ENCODE assay signal across 8 cellular contexts in the genomic region with DNA sequence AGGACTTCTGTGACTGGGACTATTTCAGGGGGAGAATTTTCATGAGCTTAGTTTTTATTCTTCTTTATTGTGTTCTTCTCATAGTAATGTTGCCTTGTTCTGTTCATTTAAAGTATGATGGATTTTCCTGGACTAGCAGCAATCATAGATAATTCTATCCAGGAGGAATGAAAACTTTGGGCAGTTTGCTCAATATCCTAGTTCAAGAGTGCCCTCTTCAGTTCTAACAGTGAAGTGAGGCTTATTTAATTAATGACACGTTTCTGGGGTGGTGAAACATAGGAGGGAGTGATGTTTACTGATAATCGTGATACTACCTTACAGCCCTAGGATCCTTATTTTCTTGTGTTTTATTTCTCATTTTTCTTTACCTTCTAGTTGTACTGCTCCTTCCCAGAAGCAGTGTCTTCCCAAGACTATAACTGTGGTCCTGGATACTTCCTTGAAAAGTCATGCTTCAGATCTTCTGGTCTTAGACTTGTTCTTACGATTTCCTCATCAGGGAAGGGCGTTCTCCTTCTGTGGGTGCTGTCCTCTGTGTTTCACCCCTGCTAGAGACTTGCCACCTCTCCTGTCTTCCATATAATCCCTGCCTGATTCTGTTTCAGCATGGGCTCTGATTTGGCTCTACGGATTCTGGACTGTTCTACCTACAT. TPM values are rescaled to one million over a fixed set of nuclear protein-coding genes. Genes with fewer than 3 reads are reported as not detected.
DNase-seq lines count a peak whose midpoint lies in the region; ATAC-seq and TF ChIP-seq lines count a peak whose summit lies in the region.

No MANE protein-coding gene starts in this region.

- DNase-seq in ACHN (peak; percentile 45), NCI-H2029 (lab: John Stamatoyannopoulos, UW) (peak; percentile 29), MCF 10A (ENCODE audit: unreplicated experiment) (peak; percentile 63), left kidney (ENCODE audit: low read depth, low spot score) (peak; percentile 65), KG1 (lab: John Stamatoyannopoulos, UW) (no peak)

- intact Hi-C loops in MCF 10A (cut with micrococcal nuclease) = loop anchor here (1.0 to 5.0 kb wide), 6 partner anchors 69 to 725 kb away; no protein-coding TSS in a partner anchor

- POLR2A ChIA-PET in MCF 10A (lab: Yijun Ruan, JAX) = no interaction called here

- CTCF ChIA-PET in MCF 10A (lab: Yijun Ruan, JAX) = interaction anchor here (0.6 to 1.1 kb wide), 8 partner anchors 10 to 458 kb away, joined by 3 to 7 read pairs (median 4); no protein-coding TSS in a partner anchor

- H3K4me1 Mint-ChIP-seq in MCF 10A (ENCODE audit: insufficient read depth, unreplicated experiment) = peaks cover 8% of the 10 kb centered on the region

- no peak overlapping the region for H3K27ac Mint-ChIP-seq in MCF 10A (ENCODE audit: low read depth, unreplicated experiment)

- ATAC-seq in HG03432 (IDR thresholded peaks at IDR 0.05; ENCODE audit: unreplicated experiment) = no peak
- ATAC-seq in GM18520 (IDR thresholded peaks at IDR 0.05; ENCODE audit: unreplicated experiment) = no peak

- peaks cover 5% of the 10 kb centered on the region for H3K9me3 Mint-ChIP-seq in MCF 10A (ENCODE audit: unreplicated experiment)

- in situ Hi-C loops in ACHN (cut with HindIII; ENCODE audit: low pct_ligation_motif_present, low pct_unique_long_range_greater_than_20kb, low sequenced_read_pairs) = no loop called here

- no TSS peak for BruUV-seq in MCF 10A (replicated peaks; lab: Mats Ljungman, UMichigan)

- no peaks in the 10 kb centered on the region for H3K27me3 Mint-ChIP-seq in MCF 10A (ENCODE audit: insufficient read depth, unreplicated experiment)

- no peaks in the 10 kb centered on the region for H3K36me3 Mint-ChIP-seq in MCF 10A (ENCODE audit: insufficient read depth, unreplicated experiment)

- H3K4me3 Mint-ChIP-seq in MCF 10A (ENCODE audit: unreplicated experiment) = no peak overlapping the region

- peak; percentile 29; the same call in 1 of the 2 replicates for TF ChIP-seq CTCF in GM12874 (IDR thresholded peaks at IDR 0.05; ENCODE audit: insufficient read depth, low read depth, low read length)
- TF ChIP-seq CTCF in MCF 10A (IDR thresholded peaks at IDR 0.05; ENCODE audit: unreplicated experiment) = peak; percentile 58

RNA-seq across cellular contexts. Expression of a gene that starts 57.4 kb away (rescaled TPM):
- not detected in 2 replicates for total RNA-seq in MCF 10A (2022)
